31 cellular contexts compared by ENCODE assay signal in genomic region chr11:94568200-94568599, GRCh38. TPM values are rescaled to one million over a fixed set of nuclear protein-coding genes. Genes with fewer than 3 reads are reported as not detected.
"Had no signal": no experiment of that assay in that cellular context is flagged by ENCODE, and none has a peak within 500 bp of the region (broad histone marks: within the 10 kb centered on the region; RNA-seq: fewer than 3 reads in every experiment).

No MANE protein-coding gene starts in this region.

- FAIRE-seq: urothelium cell line had no signal

- H3K36me3 ChIP-seq: suprapubic skin, thoracic aorta, thyroid gland, tibial nerve, transverse colon, upper lobe of left lung, upper lobe of right lung, uterus, vagina had no signal

- H3K4me1 ChIP-seq: testis, thyroid gland, upper lobe of left lung, upper lobe of right lung, uterus, vagina had no signal

- ATAC-seq: stimulated activated effector memory CD8-positive, alpha-beta T cell treated with anti-CD3 and anti-CD28 coated beads, Interleukin-12 subunit alpha, Interleukin-12 subunit beta, amount 100 ng/mL, for 72 hours; stimulated activated memory B cell treated with anti-CD40 and anti-IgM and Interleukin-4, amounts not matched to agents 10 μg/mL and 1 μg/mL and 100 μg/mL, for 72 hours; stimulated activated naive B cell treated with anti-CD40 and anti-IgM and Interleukin-4, amounts not matched to agents 10 μg/mL and 1 μg/mL and 100 μg/mL, for 72 hours; stimulated activated naive CD8-positive, alpha-beta T cell treated with anti-CD3 and anti-CD28 coated beads, Interleukin-15, amount 100 ng/mL, for 72 hours; stimulated activated naive CD8-positive, alpha-beta T cell treated with anti-CD3 and anti-CD28 coated beads, Interleukin-15, Interleukin-2, amounts not matched to agents 100 U/mL and 50 U/mL, for 24 hours; upper lobe of right lung had no signal

- H3K27me3 ChIP-seq: stomach, suprapubic skin, testis, thyroid gland, tibial artery, tibial nerve, transverse colon, upper lobe of left lung, upper lobe of right lung, uterus, vagina had no signal

- DNase-seq: stimulated activated CD4-positive, alpha-beta T cell treated with anti-CD3 and anti-CD28 coated beads, Interleukin-2, amount 100 ng/mL, for 48 hours; stimulated activated CD4-positive, alpha-beta T cell treated with anti-CD3 and anti-CD28 coated beads, Interleukin-4, amount 100 ng/mL, for 1 hour; stimulated activated CD4-positive, alpha-beta T cell treated with anti-CD3 and anti-CD28 coated beads, Interleukin-4, amount 100 ng/mL, for 24 hours; stimulated activated CD4-positive, alpha-beta T cell treated with anti-CD3 and anti-CD28 coated beads, Interleukin-4, amount 100 ng/mL, for 4 hours; stimulated activated CD8-positive, alpha-beta memory T cell treated with anti-CD3 and anti-CD28 coated beads, Interleukin-4, amount 100 ng/mL, for 48 hours; stimulated activated naive B cell treated with anti-CD40 and anti-IgM and Interleukin-4, amounts not matched to agents 10 μg/mL and 1 μg/mL and 100 μg/mL, for 72 hours; stimulated activated naive CD4-positive, alpha-beta T cell; stimulated activated naive CD4-positive, alpha-beta T cell treated with Interleukin-2 at 50 U/mL for 16 hours; stimulated activated naive CD8-positive, alpha-beta T cell treated with anti-CD3 and anti-CD28 coated beads, Interleukin-15, amount 100 ng/mL, for 72 hours; stimulated activated naive CD8-positive, alpha-beta T cell treated with anti-CD3 and anti-CD28 coated beads, Interleukin-15, Interleukin-2, amounts not matched to agents 100 U/mL and 50 U/mL, for 24 hours; stomach; substantia nigra; testis; thyroid gland; tibial artery; transverse colon; trophoblast cell; upper lobe of left lung; upper lobe of right lung; uterus had no signal

- H3K9me3 ChIP-seq: stomach, suprapubic skin, testis, thoracic aorta, thyroid gland, tibial artery, tibial nerve, transverse colon, upper lobe of left lung, upper lobe of right lung, uterus, vagina had no signal

- H3K27ac ChIP-seq: stomach, suprapubic skin, testis, thoracic aorta, thyroid gland, tibial artery, tibial nerve, transverse colon, upper lobe of left lung, upper lobe of right lung, uterus, vagina had no signal

- H3K4me3 ChIP-seq: stomach, suprapubic skin, thoracic aorta, thyroid gland, tibial artery, tibial nerve, transverse colon, upper lobe of left lung, upper lobe of right lung, uterus, vagina had no signal

RNA-seq across cellular contexts. Expression of gene C11orf97, which starts 55.9 kb away (rescaled TPM):
- total RNA-seq: stomach, subcutaneous adipose tissue, suprapubic skin, thoracic aorta, thyroid gland, tibial nerve, transverse colon, upper lobe of right lung, ureter, urinary bladder, uterus, vagina had no signal
- polyA plus RNA-seq: stomach, thymus, urinary bladder had no signal
